18 cellular contexts compared by ENCODE assay signal in genomic region chr16:4699030-4699556, GRCh38. TPM values are rescaled to one million over a fixed set of nuclear protein-coding genes. Genes with fewer than 3 reads are reported as not detected.
DNase-seq lines count a peak whose midpoint lies in the region; ATAC-seq, FAIRE-seq and TF ChIP-seq lines count a peak whose summit lies in the region.
"Had no signal": no experiment of that assay in that cellular context is flagged by ENCODE, and none has a peak within 500 bp of the region (broad histone marks: within the 10 kb centered on the region; RNA-seq: fewer than 3 reads in every experiment).

No MANE protein-coding gene starts in this region.

- no peak overlapping the region for H3K4me3 Mint-ChIP-seq in nephron progenitor cell

- peak; percentile 51 for TF ChIP-seq POLR2A in GM12891 (IDR thresholded peaks at IDR 0.05; ENCODE audit: low read depth, low read length)

- H3K27me3 Mint-ChIP-seq in nephron progenitor cell (ENCODE audit: low read depth, poor library complexity), result no peaks in the 10 kb centered on the region

- peaks cover 18% of the 10 kb centered on the region for H3K36me3 Mint-ChIP-seq in nephron progenitor cell (ENCODE audit: low read depth)

- H3K4me1 Mint-ChIP-seq in nephron progenitor cell, result peaks cover 59% of the 10 kb centered on the region

- DNase-seq in GM12891 (ENCODE audit: insufficient read length, low spot score) (no peak), NCI-H1092 (lab: John Stamatoyannopoulos, UW) (peak; percentile 25), astrocyte of the hippocampus (ENCODE audit: low read depth, low spot score) (peak; percentile 0), nephron progenitor cell (no peak), NCI-H2227 treated with DMSO at 0.1 percent for 48 hours (lab: John Stamatoyannopoulos, UW) (no peak), NCI-H82 (lab: John Stamatoyannopoulos, UW) (no peak)
- DNase-seq in NK-92 treated with Interleukin-12 subunit alpha and Interleukin-12 subunit beta, amount 100 ng/mL, for 24 hours (lab: John Stamatoyannopoulos, UW), result no peak
- DNase-seq: AML-193, DMS 273 treated with DMSO at 0.1 percent for 48 hours, DND-41, Karpas-422, NCI-H1048, NCI-H524, SW 1271 had no signal

- FAIRE-seq in GM12891 (lab: Jason Lieb, UNC), result no peak
- FAIRE-seq: GM19239 had no signal

- H3K9me3 Mint-ChIP-seq in nephron progenitor cell, result no peaks in the 10 kb centered on the region

- no peak for ATAC-seq in HG02678 (IDR thresholded peaks at IDR 0.05; ENCODE audit: unreplicated experiment)
- ATAC-seq: Panc1, Right ventricle myocardium inferior had no signal

- no peak for TF ChIP-seq CTCF in nephron progenitor cell (IDR thresholded peaks at IDR 0.05)

- H3K27ac Mint-ChIP-seq in nephron progenitor cell, result peak overlapping the region; percentile 80

TF ChIP-seq in GM12891, 5 proteins besides CTCF, POLR2A, EP300 and RAD21:
- TF ChIP-seq PAX5 (IDR thresholded peaks at IDR 0.05; ENCODE audit: insufficient read depth, low read length, severe bottlenecking) (no peak), SPI1 (IDR thresholded peaks at IDR 0.05; ENCODE audit: low read depth, low read length) (no peak), TAF1 (IDR thresholded peaks at IDR 0.05; ENCODE audit: low read depth, low read length) (no peak), POLR2AphosphoS5 (IDR thresholded peaks at IDR 0.05; ENCODE audit: low read depth, low read length) (no peak), POU2F2 (IDR thresholded peaks at IDR 0.05; ENCODE audit: low read depth, low read length) (no peak)

RNA-seq across cellular contexts. Expression of gene NUDT16L1, which starts 5.7 kb away (rescaled TPM):
- 28.9 TPM for polyA plus RNA-seq in GM12891 (2012; ENCODE audit: low read depth, missing spikeins)

RNA-seq across cellular contexts. Expression of gene ANKS3, which starts 35.0 kb away (rescaled TPM):
- 5.0 TPM for polyA plus RNA-seq in GM12891 (2012; ENCODE audit: low read depth, missing spikeins)

RNA-seq across cellular contexts. Expression of gene DNAAF8, which starts 35.2 kb away (rescaled TPM):
- polyA plus RNA-seq in GM12891 (2012; ENCODE audit: low read depth, missing spikeins), result 0.13 TPM

Comparison
In these comparisons a context has a peak if more than half of its experiments do, and no peak if none do; other contexts are left out.
1. DNase-seq: peak in NCI-H1092 (single experiment) and astrocyte of the hippocampus (single experiment); none in GM12891 (single experiment), nephron progenitor cell (single experiment), NCI-H2227 treated with DMSO at 0.1 percent for 48 hours (single experiment), NCI-H82 (single experiment) and NK-92 treated with Interleukin-12 subunit alpha and Interleukin-12 subunit beta, amount 100 ng/mL, for 24 hours (single experiment).